1 cellular context compared by ENCODE assay signal in the genomic region with DNA sequence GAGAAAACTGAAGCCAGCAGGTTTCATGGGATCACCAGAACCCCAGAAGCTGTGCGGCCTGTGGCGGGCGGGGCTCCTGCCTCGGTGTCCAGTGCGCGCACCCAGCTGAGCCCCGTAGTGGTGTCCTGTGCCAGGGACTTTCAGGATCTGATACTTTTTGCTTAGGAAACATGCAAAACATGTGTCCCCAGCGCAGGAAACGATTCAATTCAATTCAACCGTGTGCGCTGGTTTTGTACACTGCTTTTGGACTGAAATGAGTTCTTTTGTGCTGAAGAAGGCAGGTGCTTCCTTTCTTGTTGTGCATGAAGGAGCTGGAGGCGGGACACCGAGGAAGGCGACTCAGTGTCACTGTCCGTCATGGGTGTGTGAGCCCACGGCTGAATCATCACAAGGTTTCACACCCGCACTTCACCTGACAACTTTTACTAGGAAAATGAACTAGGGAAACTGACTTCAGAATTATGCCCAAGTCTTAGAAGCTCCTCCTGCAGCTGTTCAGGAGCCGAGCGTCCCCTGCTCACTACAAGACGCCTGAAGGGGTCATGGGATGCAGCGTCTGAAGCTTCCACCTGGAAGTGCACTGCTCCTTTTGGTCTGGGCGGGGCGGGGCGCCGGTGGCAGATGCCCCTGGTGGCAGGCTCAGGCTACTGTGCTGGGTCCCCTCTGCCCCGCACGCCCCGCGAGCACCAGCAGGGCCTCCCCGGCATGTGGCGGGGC.
TF ChIP-seq lines count a peak whose summit lies in the region.

No MANE protein-coding gene starts in this region.

TF ChIP-seq in SK-N-SH, 30 proteins besides CTCF, POLR2A, EP300 and RAD21 (continued from another document):
- TF ChIP-seq GATA2 (CRISPR knock-in tag; IDR thresholded peaks at IDR 0.05) (no peak), SMC3 (IDR thresholded peaks at IDR 0.05; ENCODE audit: low read depth, low read length) (no peak), EZH2phosphoT487 (IDR thresholded peaks at IDR 0.05; ENCODE audit: borderline replicate concordance, low read depth) (no peak), RCOR1 (IDR thresholded peaks at IDR 0.05; ENCODE audit: low read length) (no peak), SIN3A (IDR thresholded peaks at IDR 0.05; ENCODE audit: borderline replicate concordance, low read depth, low read length) (no peak), MXI1 (IDR thresholded peaks at IDR 0.05; ENCODE audit: low read depth, low read length) (no peak), GABPA (IDR thresholded peaks at IDR 0.05; ENCODE audit: low read depth) (no peak), TCF12 (IDR thresholded peaks at IDR 0.05) (no peak)
